In genomic region chr20:60294627-60295026, GRCh38 we compare ENCODE assay signal across 19 cellular contexts.
"Had no signal": no experiment of that assay in that cellular context is flagged by ENCODE, and none has a peak within 500 bp of the region (broad histone marks: within the 10 kb centered on the region; RNA-seq: fewer than 3 reads in every experiment).

No MANE protein-coding gene starts in this region.

- H3K27me3 Mint-ChIP-seq: activated CD8-positive, alpha-beta memory T cell treated with anti-CD3 and anti-CD28 coated beads, Interleukin-2, amount 10 ng/mL, durations not matched to agents 7 days and 5 days; activated naive CD8-positive, alpha-beta T cell; stimulated activated naive CD8-positive, alpha-beta T cell treated with anti-CD3 and anti-CD28 coated beads, Interleukin-15, Interleukin-2, amounts not matched to agents 100 ng/mL and 50 ng/mL, for 24 hours had no signal

- H3K27ac ChIP-seq: esophagus muscularis mucosa, gastroesophageal sphincter, heart left ventricle, ovary, psoas muscle, skin epidermis, tibial nerve had no signal

- H3K4me1 Mint-ChIP-seq: activated CD8-positive, alpha-beta memory T cell treated with anti-CD3 and anti-CD28 coated beads, Interleukin-2, amount 10 ng/mL, durations not matched to agents 7 days and 5 days had no signal

- H3K27ac Mint-ChIP-seq: activated CD8-positive, alpha-beta memory T cell treated with anti-CD3 and anti-CD28 coated beads, Interleukin-2, amount 10 ng/mL, durations not matched to agents 7 days and 5 days; activated naive CD8-positive, alpha-beta T cell; stimulated activated naive CD8-positive, alpha-beta T cell treated with anti-CD3 and anti-CD28 coated beads, Interleukin-15, Interleukin-2, amounts not matched to agents 100 ng/mL and 50 ng/mL, for 24 hours had no signal

- H3K4me1 ChIP-seq: esophagus muscularis mucosa, gastroesophageal sphincter, heart left ventricle, psoas muscle, tibial nerve had no signal

- H3K4me3 Mint-ChIP-seq: activated CD8-positive, alpha-beta memory T cell treated with anti-CD3 and anti-CD28 coated beads, Interleukin-2, amount 10 ng/mL, durations not matched to agents 7 days and 5 days; activated naive CD8-positive, alpha-beta T cell; neural crest cell; stimulated activated naive CD8-positive, alpha-beta T cell treated with anti-CD3 and anti-CD28 coated beads, Interleukin-15, Interleukin-2, amounts not matched to agents 100 ng/mL and 50 ng/mL, for 24 hours had no signal

- H3K4me3 ChIP-seq: esophagus muscularis mucosa, gastroesophageal sphincter, heart left ventricle, ovary, psoas muscle, skin epidermis, tibial nerve had no signal

- H3K27me3 ChIP-seq: heart left ventricle, ovary, tibial nerve had no signal

- ATAC-seq: activated CD8-positive, alpha-beta memory T cell treated with anti-CD3 and anti-CD28 coated beads, Interleukin-2, amount 10 ng/mL, durations not matched to agents 7 days and 5 days; gastroesophageal sphincter; heart left ventricle; left ventricle myocardium superior; psoas muscle; right cardiac atrium had no signal

- DNase-seq: activated CD4-positive, alpha-beta T cell treated with anti-CD3 and anti-CD28 coated beads, Interleukin-2, amount 50 U/mL, for 1 hour; activated CD4-positive, CD25-positive, alpha-beta regulatory T cell; activated CD8-positive, alpha-beta memory T cell treated with anti-CD3 and anti-CD28 coated beads, Interleukin-2, amount 10 ng/mL, durations not matched to agents 7 days and 5 days; cerebellar nuclear complex; cortex of kidney; effector CD8-positive, alpha-beta T cell; heart left ventricle; kidney glomerular epithelial cell; left ventricle myocardium superior; ovary; psoas muscle; right cardiac atrium had no signal

- H3K9me3 ChIP-seq: ovary had no signal

- H3K36me3 ChIP-seq: esophagus muscularis mucosa, gastroesophageal sphincter, heart left ventricle, ovary, tibial nerve had no signal
